In genomic region chr19:58380736-58381459, GRCh38 we compare ENCODE assay signal across 8 cellular contexts. TPM values are rescaled to one million over a fixed set of nuclear protein-coding genes. Genes with fewer than 3 reads are reported as not detected.
DNase-seq lines count a peak whose midpoint lies in the region; ATAC-seq, FAIRE-seq and TF ChIP-seq lines count a peak whose summit lies in the region.

ZNF837 (minus strand) TSS chr19:58381030; CDS start chr19:58369332, 11,698 bp downstream.

- peak; percentile 65 for FAIRE-seq in small intestine (lab: Jason Lieb, UNC)

- CTCF ChIA-PET in activated B cell treated with CpG ODN at 0.5 μM for 24 hours (lab: Charles Lee), result interaction anchor here (1.0 to 1.3 kb wide), 2 partner anchors 18 to 139 kb away, joined by 3 to 4 read pairs; partner anchors contain the start of genes ZBTB45 and ZNF497

- no peaks in the 10 kb centered on the region for H3K27me3 ChIP-seq in small intestine (ENCODE audit: control insufficient read depth in 2 of 2, insufficient read depth in 2 of 2, low read length in 2 of 2)

- POLR2A ChIA-PET in activated B cell treated with CpG ODN at 0.5 μM for 24 hours (lab: Charles Lee), result interaction anchor here (0.5 to 4.2 kb wide), 20 partner anchors 10 to 634 kb away, joined by 3 to 89 read pairs (median 4); partner anchors contain the start of genes CHMP2A, TRIM28, UBE2M and ZBTB45

- H3K9me3 ChIP-seq in small intestine (ENCODE audit: control insufficient read depth, low read depth), result no peaks in the 10 kb centered on the region

- H3K36me3 Mint-ChIP-seq in activated B cell treated with CpG ODN at 0.5 μM for 24 hours (ENCODE audit: low read depth), result no peaks in the 10 kb centered on the region

- intact Hi-C loops in activated B cell treated with CpG ODN at 0.5 μM for 24 hours (cut with micrococcal nuclease), result loop anchor here (1.0 to 2.0 kb wide), 14 partner anchors 19 to 198 kb away; partner anchors contain the start of genes ERVK3-1, MZF1, ZBTB45 and ZNF132

- 0% methylated on average over 61 to 77 of the region's 77 CpGs for WGBS in small intestine, 3 donors

- TF ChIP-seq CTCF in AG09309 (IDR thresholded peaks at IDR 0.05; ENCODE audit: control insufficient read depth, insufficient read depth, low read depth, low read length, missing control alignments) (no peak), activated B cell treated with CpG ODN at 0.5 μM for 24 hours (IDR thresholded peaks at IDR 0.05) (no peak)

- peaks cover 0 to 4% of the 10 kb centered on the region in 2 donors for H3K4me1 ChIP-seq in small intestine (ENCODE audit: control insufficient read depth in 2 of 2, insufficient read depth in 1 of 2, low read depth in 1 of 2, low read length in 1 of 2)

- peak within 1 kb of the TSS; percentile 59 for H3K4me3 ChIP-seq in AG09309 (ENCODE audit: control insufficient read depth, low read depth, low read length)
- H3K4me3 ChIP-seq in small intestine (ENCODE audit: low read depth in 1 of 2, low read length in 2 of 2), result peak within 1 kb of the TSS; percentile 48 to 58

- peak; percentile 81 for ATAC-seq in GM19023 (IDR thresholded peaks at IDR 0.05; ENCODE audit: unreplicated experiment)
- ATAC-seq in HG03196 (IDR thresholded peaks at IDR 0.05; ENCODE audit: unreplicated experiment), result peak; percentile 80
- ATAC-seq in activated B cell treated with CpG ODN at 0.5 μM for 24 hours (ENCODE audit: low read depth), result peak; percentile 86

- H3K4me3 Mint-ChIP-seq in activated B cell treated with CpG ODN at 0.5 μM for 24 hours, result peak within 1 kb of the TSS; percentile 83

- peak within 1 kb of the TSS; percentile 87 for H3K27ac Mint-ChIP-seq in activated B cell treated with CpG ODN at 0.5 μM for 24 hours

- no peaks in the 10 kb centered on the region for H3K36me3 ChIP-seq in small intestine (ENCODE audit: control insufficient read depth in 2 of 2, insufficient read depth in 2 of 2, low read length in 2 of 2)

- H3K9me3 Mint-ChIP-seq in activated B cell treated with CpG ODN at 0.5 μM for 24 hours, result no peaks in the 10 kb centered on the region

- H3K27me3 Mint-ChIP-seq in activated B cell treated with CpG ODN at 0.5 μM for 24 hours, result no peaks in the 10 kb centered on the region

- DNase-seq in AG09309 (ENCODE audit: low read depth), result peak; percentile 100
- peak; percentile 100 for DNase-seq in NCI-H226
- peak; percentile 96 for DNase-seq in activated B cell treated with CpG ODN at 0.5 μM for 24 hours
- peak; percentile 72 to 100 (median 98) for DNase-seq in caudate nucleus (lab: John Stamatoyannopoulos, UW)
- peak; percentile 95 for DNase-seq in iPS-NIHi7 (ENCODE audit: extremely low spot score)
- DNase-seq in small intestine, result peak; percentile 100

- H3K4me1 Mint-ChIP-seq in activated B cell treated with CpG ODN at 0.5 μM for 24 hours, result peaks cover 37% of the 10 kb centered on the region

- H3K27ac ChIP-seq in caudate nucleus (ENCODE audit: low read depth, low read length) (peak within 1 kb of the TSS; percentile 91), small intestine (ENCODE audit: low read depth in 1 of 2, low read length in 1 of 2) (peak within 1 kb of the TSS; percentile 57 to 88)

RNA-seq across cellular contexts. Expression of gene ZNF837, which starts in this region (rescaled TPM):
- 3.1 and 3.5 TPM in 2 replicates for total RNA-seq in activated B cell treated with CpG ODN at 0.5 μM for 24 hours
- polyA plus RNA-seq in small intestine, result 1 to 10 TPM; 2.9 to 4.3 (median 3.4) TPM

Comparison
In these comparisons a context has a peak if more than half of its experiments do, and no peak if none do; other contexts are left out.
1. Peak in every context shown above with its lines: DNase-seq, ATAC-seq, H3K4me3 ChIP-seq and H3K27ac ChIP-seq.